11 cellular contexts compared by ENCODE assay signal in the genomic region with DNA sequence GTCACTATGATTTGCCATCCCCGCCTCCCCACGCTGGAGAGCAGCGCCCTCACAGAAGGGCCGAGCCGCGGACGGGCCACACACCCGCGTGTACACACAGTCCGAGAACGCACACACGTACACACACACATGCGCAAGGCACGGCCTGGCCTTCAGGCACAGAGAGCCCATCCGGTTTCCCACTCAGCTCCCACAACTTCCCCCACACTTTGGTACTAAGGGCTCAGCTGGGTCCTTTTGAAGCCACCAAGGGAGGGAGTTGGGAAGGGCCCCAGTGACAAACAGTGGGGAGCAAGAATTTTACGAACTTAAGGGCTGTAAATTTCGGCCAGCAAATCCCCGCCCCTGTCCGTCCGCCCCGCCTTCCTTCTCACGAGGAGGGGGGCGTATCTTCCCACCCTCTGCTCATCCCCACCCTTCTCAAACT.
A peak's percentile ranks its signal among the peaks of the same experiment; 100 is the strongest.
DNase-seq lines count a peak whose midpoint lies in the region; ATAC-seq and TF ChIP-seq lines count a peak whose summit lies in the region.
"Had no signal": no experiment of that assay in that cellular context is flagged by ENCODE, and none has a peak within 500 bp of the region (broad histone marks: within the 10 kb centered on the region; RNA-seq: fewer than 3 reads in every experiment).

No MANE protein-coding gene starts in this region.

- in situ Hi-C loops in GM23248 (cut with MboI), result loop anchor here (25.0 kb wide), 1 partner anchor 624 kb away; no protein-coding TSS in a partner anchor
- in situ Hi-C loops in GM13977 (cut with MboI; ENCODE audit: low pct_unique_long_range_greater_than_20kb, low sequenced_read_pairs, unreplicated experiment), result no loop called here

- DNase-seq in GM23248 (peak; percentile 30), right cardiac atrium (peak in 1 of 3 donors; percentile 60), psoas muscle (peak in 1 of 2 donors; percentile 22), HCEC 1CT (no peak), GM13977 (ENCODE audit: low spot score) (no peak), NCI-H1048 (lab: John Stamatoyannopoulos, UW) (no peak)
- DNase-seq in activated naive CD8-positive, alpha-beta T cell treated with anti-CD3 and anti-CD28 coated beads, Interleukin-2, amount 10 ng/mL, durations not matched to agents 7 days and 5 days, result no peak
- no peak for DNase-seq in effector CD8-positive, alpha-beta T cell (lab: John Stamatoyannopoulos, UW)
- DNase-seq: activated CD4-positive, alpha-beta memory T cell treated with anti-CD3 and anti-CD28 coated beads, Interleukin-2, amount 10 ng/mL, durations not matched to agents 7 days and 5 days; NCI-H774 had no signal

- H3K4me1 Mint-ChIP-seq in activated naive CD8-positive, alpha-beta T cell treated with anti-CD3 and anti-CD28 coated beads, Interleukin-2, amount 10 ng/mL, durations not matched to agents 7 days and 5 days, result peaks cover 6% of the 10 kb centered on the region

- H3K4me3 Mint-ChIP-seq in activated naive CD8-positive, alpha-beta T cell treated with anti-CD3 and anti-CD28 coated beads, Interleukin-2, amount 10 ng/mL, durations not matched to agents 7 days and 5 days, result peak overlapping the region; percentile 48
- H3K4me3 Mint-ChIP-seq: activated CD4-positive, alpha-beta memory T cell treated with anti-CD3 and anti-CD28 coated beads, Interleukin-2, amount 10 ng/mL, durations not matched to agents 7 days and 5 days had no signal

- H3K79me2 ChIP-seq in GM23248 (ENCODE audit: insufficient read depth), result no peaks in the 10 kb centered on the region

- H3K9me3 ChIP-seq in GM23248 (ENCODE audit: low read depth) (no peaks in the 10 kb centered on the region), right cardiac atrium (ENCODE audit: control insufficient read depth, low read length) (no peaks in the 10 kb centered on the region), psoas muscle (no peaks in the 10 kb centered on the region)
- H3K9me3 ChIP-seq: HAP-1 had no signal

- no peaks in the 10 kb centered on the region for H3K36me3 ChIP-seq in GM23248 (ENCODE audit: low read depth)
- no peaks in the 10 kb centered on the region for H3K36me3 ChIP-seq in psoas muscle (ENCODE audit: insufficient read depth in 1 of 2, low read depth in 1 of 2)
- H3K36me3 ChIP-seq: HAP-1 had no signal

- H3K4me1 ChIP-seq in GM23248 (ENCODE audit: insufficient read depth), result 0 out of 2 replicates have a peak, but pooled peaks cover 6% of the 10 kb centered on the region
- no peaks in the 10 kb centered on the region for H3K4me1 ChIP-seq in right cardiac atrium (ENCODE audit: control insufficient read depth, insufficient read depth, low read length)
- peaks cover 7% of the 10 kb centered on the region for H3K4me1 ChIP-seq in psoas muscle

- intact Hi-C loops in right cardiac atrium (cut with DNase I) (no loop called here), psoas muscle (cut with DNase I) (loop anchor here in 1 of 2 donors (2.0 kb wide), 1 partner anchor 145 kb away; no protein-coding TSS in a partner anchor)

- peaks cover 63% of the 10 kb centered on the region for H3K27me3 Mint-ChIP-seq in activated naive CD8-positive, alpha-beta T cell treated with anti-CD3 and anti-CD28 coated beads, Interleukin-2, amount 10 ng/mL, durations not matched to agents 7 days and 5 days

- H3F3A ChIP-seq in GM23248 (ENCODE audit: insufficient read depth), result no peaks in the 10 kb centered on the region

- peak overlapping the region; percentile 76 for H3K4me2 ChIP-seq in GM23248 (ENCODE audit: unreplicated experiment)

- no peaks in the 10 kb centered on the region for H4K20me1 ChIP-seq in GM23248 (ENCODE audit: insufficient read depth)

- H2AFZ ChIP-seq in GM23248, result peak overlapping the region; percentile 74

- TF ChIP-seq CTCF in psoas muscle (IDR thresholded peaks at IDR 0.05), result no peak
- no peak for TF ChIP-seq CTCF in GM13977 (IDR thresholded peaks at IDR 0.05; ENCODE audit: extremely low read depth, insufficient read depth, missing control alignments)

- no peaks in the 10 kb centered on the region for H3K36me3 Mint-ChIP-seq in activated naive CD8-positive, alpha-beta T cell treated with anti-CD3 and anti-CD28 coated beads, Interleukin-2, amount 10 ng/mL, durations not matched to agents 7 days and 5 days

- 2 to 5% methylated on average over 23 of the region's 23 CpGs for WGBS in GM23248 (ENCODE audit: low coverage in 1 of 2, low lambda C conversion rate in 2 of 2, missing lambda C conversion rate in 2 of 2), 2 experiments
- 4% methylated on average over 23 of the region's 23 CpGs for WGBS in right cardiac atrium
- WGBS in psoas muscle, 3 donors, result 2 to 4% (median 3%) methylated on average over 22 to 23 of the region's 23 CpGs

- peak overlapping the region; percentile 37; the same call in 1 of the 2 replicates for H3K4me3 ChIP-seq in GM23248
- peak overlapping the region; percentile 13 for H3K4me3 ChIP-seq in right cardiac atrium (ENCODE audit: low read length)
- H3K4me3 ChIP-seq in psoas muscle, result peak overlapping the region; percentile 50

- no peak overlapping the region for H3K27ac ChIP-seq in GM23248
- H3K27ac ChIP-seq in right cardiac atrium (ENCODE audit: low read length), result no peak overlapping the region
- H3K27ac ChIP-seq in psoas muscle, result no peak overlapping the region

- POLR2A ChIA-PET in activated naive CD8-positive, alpha-beta T cell treated with anti-CD3 and anti-CD28 coated beads, Interleukin-2, amount 10 ng/mL, durations not matched to agents 7 days and 5 days (lab: Charles Lee), result no interaction called here

- H3K9me3 Mint-ChIP-seq in activated naive CD8-positive, alpha-beta T cell treated with anti-CD3 and anti-CD28 coated beads, Interleukin-2, amount 10 ng/mL, durations not matched to agents 7 days and 5 days, result no peaks in the 10 kb centered on the region
- H3K9me3 Mint-ChIP-seq: activated CD4-positive, alpha-beta memory T cell treated with anti-CD3 and anti-CD28 coated beads, Interleukin-2, amount 10 ng/mL, durations not matched to agents 7 days and 5 days had no signal

- no peaks in the 10 kb centered on the region for H3K9me2 ChIP-seq in GM23248 (ENCODE audit: insufficient read depth)

- no peak overlapping the region for H3K27ac Mint-ChIP-seq in activated naive CD8-positive, alpha-beta T cell treated with anti-CD3 and anti-CD28 coated beads, Interleukin-2, amount 10 ng/mL, durations not matched to agents 7 days and 5 days
- H3K27ac Mint-ChIP-seq: activated CD4-positive, alpha-beta memory T cell treated with anti-CD3 and anti-CD28 coated beads, Interleukin-2, amount 10 ng/mL, durations not matched to agents 7 days and 5 days had no signal

- H3K9ac ChIP-seq in GM23248, result no peak overlapping the region

- no peak for ATAC-seq in activated naive CD8-positive, alpha-beta T cell treated with anti-CD3 and anti-CD28 coated beads, Interleukin-2, amount 10 ng/mL, durations not matched to agents 7 days and 5 days (ENCODE audit: low read depth)
- ATAC-seq in right cardiac atrium (peak in 1 of 2 donors; percentile 60), psoas muscle (peak in 3 of 4 donors; percentile 32 to 48 (median 39))

- H3K27me3 ChIP-seq in GM23248 (replicated peaks; ENCODE audit: insufficient read depth), result peaks cover 26% of the 10 kb centered on the region
- H3K27me3 ChIP-seq in right cardiac atrium (ENCODE audit: control insufficient read depth, insufficient read depth), result no peaks in the 10 kb centered on the region
- peaks cover 0 to 37% (median 20%) of the 10 kb centered on the region in 3 donors for H3K27me3 ChIP-seq in psoas muscle (ENCODE audit: insufficient read depth in 3 of 3, low read length in 2 of 3)
